Comparison of ENCODE assay signal across 22 cellular contexts in genomic region chr7:139808846-139809442, GRCh38. TPM values are rescaled to one million over a fixed set of nuclear protein-coding genes. Genes with fewer than 3 reads are reported as not detected.
DNase-seq lines count a peak whose midpoint lies in the region; ATAC-seq, FAIRE-seq and TF ChIP-seq lines count a peak whose summit lies in the region.
"Had no signal": no experiment of that assay in that cellular context is flagged by ENCODE, and none has a peak within 500 bp of the region (broad histone marks: within the 10 kb centered on the region; RNA-seq: fewer than 3 reads in every experiment).

No MANE protein-coding gene starts in this region.

- DNase-seq in bronchial epithelial cell (ENCODE audit: low read depth) = peak; percentile 74
- no peak for DNase-seq in keratinocyte (ENCODE audit: low read depth, low spot score)
- no peak for DNase-seq in NCI-H2171 (lab: John Stamatoyannopoulos, UW)
- DNase-seq in RKO (ENCODE audit: low spot score) = no peak
- DNase-seq: CD4-positive, alpha-beta T cell; CD8-positive, alpha-beta memory T cell; DMS 273 treated with DMSO at 0.1 percent for 48 hours; DMS79; EL; GDM1; H7; HFFc6 had no signal

- H4K20me1 ChIP-seq in BLaER1 treated with 17β-estradiol and CSF1 and Interleukin-3, amounts not matched to agents 10 nM and 100 nM = no peaks in the 10 kb centered on the region
- H4K20me1 ChIP-seq in keratinocyte (ENCODE audit: control insufficient read depth, extremely low read depth, insufficient read depth, low read length) = no peaks in the 10 kb centered on the region
- H4K20me1 ChIP-seq: BLaER1 had no signal

- no peak for FAIRE-seq in bronchial epithelial cell (lab: Jason Lieb, UNC)
- FAIRE-seq in keratinocyte (lab: Jason Lieb, UNC) = no peak
- FAIRE-seq: A204.1, D721Med, GM12878, GM19239, H1 had no signal

- H3K9me3 ChIP-seq in BLaER1 treated with 17β-estradiol and CSF1 and Interleukin-3, amounts not matched to agents 10 nM and 100 nM (replicated peaks in 1 of 11) = peaks cover 13 to 15% (median 14%) of the 10 kb centered on the region in 11 experiments
- H3K9me3 ChIP-seq in keratinocyte (ENCODE audit: control insufficient read depth, low read depth, low read length) = no peaks in the 10 kb centered on the region

- H3K4me2 ChIP-seq in BLaER1 treated with 17β-estradiol and CSF1 and Interleukin-3, amounts not matched to agents 10 nM and 100 nM = no peak overlapping the region
- H3K4me2 ChIP-seq in keratinocyte (ENCODE audit: control insufficient read depth, extremely low read depth, insufficient read depth, low read depth, low read length) = peak overlapping the region; percentile 31
- H3K4me2 ChIP-seq: BLaER1 had no signal

- H3K9me1 ChIP-seq in keratinocyte (ENCODE audit: control insufficient read depth, extremely low read depth, insufficient read depth, low read length) = no peaks in the 10 kb centered on the region

- H3K4me1 ChIP-seq in BLaER1 treated with 17β-estradiol and CSF1 and Interleukin-3, amounts not matched to agents 10 nM and 100 nM = peaks cover 27 to 47% (median 42%) of the 10 kb centered on the region in 10 experiments
- peaks cover 3% of the 10 kb centered on the region for H3K4me1 ChIP-seq in keratinocyte (ENCODE audit: control insufficient read depth, extremely low read depth, insufficient read depth, low read length)

- peak overlapping the region in 7 of 11 experiments; percentile 78 to 90 (median 85); a peak in 11 of 22 replicates for H3K27ac ChIP-seq in BLaER1 treated with 17β-estradiol and CSF1 and Interleukin-3, amounts not matched to agents 10 nM and 100 nM
- peak overlapping the region; percentile 17 for H3K27ac ChIP-seq in keratinocyte (ENCODE audit: control insufficient read depth, insufficient read depth, low read length)
- H3K27ac ChIP-seq: 22Rv1, BLaER1 had no signal

- H3K36me3 ChIP-seq in BLaER1 treated with 17β-estradiol and CSF1 and Interleukin-3, amounts not matched to agents 10 nM and 100 nM = peaks cover 0 to 8% (median 2%) of the 10 kb centered on the region in 11 experiments; a peak in 7 of 22 replicates
- H3K36me3 ChIP-seq in bronchial epithelial cell (ENCODE audit: control insufficient read depth, insufficient read depth, low read length) (no peaks in the 10 kb centered on the region), keratinocyte (ENCODE audit: control insufficient read depth in 2 of 2, extremely low read depth in 1 of 2, insufficient read depth in 2 of 2, low read length in 2 of 2) (no peaks in the 10 kb centered on the region)

- dilution Hi-C loops in keratinocyte (cut with MboI; ENCODE audit: extremely low pct_ligation_motif_present, low sequenced_read_pairs) = no loop called here

- no peak overlapping the region for H2AFZ ChIP-seq in keratinocyte (ENCODE audit: control insufficient read depth, low read length)

- H3K27me3 ChIP-seq in BLaER1 treated with 17β-estradiol and CSF1 and Interleukin-3, amounts not matched to agents 10 nM and 100 nM = no peaks in the 10 kb centered on the region
- H3K27me3 ChIP-seq in bronchial epithelial cell (ENCODE audit: control insufficient read depth, insufficient read depth, low read length) = no peaks in the 10 kb centered on the region
- no peaks in the 10 kb centered on the region for H3K27me3 ChIP-seq in keratinocyte (ENCODE audit: control insufficient read depth, extremely low read depth, insufficient read depth, low read length)
- H3K27me3 ChIP-seq: BLaER1 had no signal

- TF ChIP-seq CTCF in bronchial epithelial cell (IDR thresholded peaks at IDR 0.05; ENCODE audit: insufficient read depth, low read length, severe bottlenecking) = no peak
- TF ChIP-seq CTCF in keratinocyte (optimal IDR thresholded peaks at IDR 0.05 in 1 of 3, IDR thresholded peaks at IDR 0.05 in 1 of 3, conservative IDR thresholded peaks at IDR 0.05 in 1 of 3; ENCODE audit: extremely low read depth in 1 of 3, insufficient read depth in 2 of 3, low read length in 3 of 3) = no peak

- H3K4me3 ChIP-seq in BLaER1 treated with 17β-estradiol and CSF1 and Interleukin-3, amounts not matched to agents 10 nM and 100 nM = no peak overlapping the region
- H3K4me3 ChIP-seq in bronchial epithelial cell (ENCODE audit: low read depth, low read length) (no peak overlapping the region), keratinocyte (ENCODE audit: control insufficient read depth in 2 of 3, extremely low read depth in 1 of 3, insufficient read depth in 2 of 3, low read depth in 1 of 3, low read length in 3 of 3) (no peak overlapping the region)
- H3K4me3 ChIP-seq: BLaER1, GM12878 had no signal

- H3K9ac ChIP-seq in BLaER1 treated with 17β-estradiol and CSF1 and Interleukin-3, amounts not matched to agents 10 nM and 100 nM = no peak overlapping the region
- H3K9ac ChIP-seq in keratinocyte (ENCODE audit: control insufficient read depth, extremely low read depth, insufficient read depth, low read length) = peak overlapping the region; percentile 18
- H3K9ac ChIP-seq: BLaER1 had no signal

- ATAC-seq in HG03460 (IDR thresholded peaks at IDR 0.05; ENCODE audit: unreplicated experiment) = no peak
- ATAC-seq: GM12878, HCT116 had no signal

- no peaks in the 10 kb centered on the region for H3K79me2 ChIP-seq in keratinocyte (ENCODE audit: control insufficient read depth, insufficient read depth, low read length)

RNA-seq across cellular contexts. Expression of gene TBXAS1, which starts 20.1 kb away (rescaled TPM):
- total RNA-seq in bronchial epithelial cell = 0.26 and 0.38 TPM in 2 replicates
- 1.8 to 3.7 TPM (median 2.9 TPM) in 3 replicates for polyA plus RNA-seq in keratinocyte
- 1.0 TPM for polyA plus RNA-seq in keratinocyte (2011; ENCODE audit: low read depth)
- 1.2 and 1.8 TPM in 2 replicates for polyA plus RNA-seq in keratinocyte (2011; cell fraction: cytosol; rRNA removed)
- polyA plus RNA-seq in keratinocyte (2011; cell fraction: nucleus; rRNA removed) = 5.5 and 5.7 TPM in 2 replicates
- 0.52 and 2.4 TPM in 2 replicates for polyA plus RNA-seq in keratinocyte (2012; ENCODE audit: low replicate concordance)
- polyA minus RNA-seq in keratinocyte = 0.40 to 4.1 TPM (median 3.6 TPM) in 3 replicates
- not detected for polyA minus RNA-seq in keratinocyte (2011; cell fraction: cytosol; rRNA and poly(A)+ RNA removed)
- 0.93 and 1.2 TPM in 2 replicates for polyA minus RNA-seq in keratinocyte (2011; cell fraction: nucleus; rRNA and poly(A)+ RNA removed)

RNA-seq across cellular contexts. Expression of gene HIPK2, which starts 31.1 kb away (rescaled TPM):
- total RNA-seq in bronchial epithelial cell = 5.8 and 8.4 TPM in 2 replicates
- polyA plus RNA-seq in keratinocyte = 4.5 to 13.9 TPM (median 5.8 TPM) in 3 replicates
- polyA plus RNA-seq in keratinocyte (2011; ENCODE audit: low read depth) = 9.9 TPM
- polyA plus RNA-seq in keratinocyte (2011; cell fraction: cytosol; rRNA removed) = 8.1 and 8.9 TPM in 2 replicates
- polyA plus RNA-seq in keratinocyte (2011; cell fraction: nucleus; rRNA removed) = 26.2 and 27.3 TPM in 2 replicates
- polyA plus RNA-seq in keratinocyte (2012; ENCODE audit: low replicate concordance) = 8.4 and 12.3 TPM in 2 replicates
- 21.2 to 96.1 TPM (median 23.9 TPM) in 3 replicates for polyA minus RNA-seq in keratinocyte
- 12.5 TPM for polyA minus RNA-seq in keratinocyte (2011; cell fraction: cytosol; rRNA and poly(A)+ RNA removed)
- 15.4 and 29.2 TPM in 2 replicates for polyA minus RNA-seq in keratinocyte (2011; cell fraction: nucleus; rRNA and poly(A)+ RNA removed)
